19 cellular contexts compared by ENCODE assay signal in genomic region chr21:17416139-17416538, GRCh38.
"Had no signal": no experiment of that assay in that cellular context is flagged by ENCODE, and none has a peak within 500 bp of the region (broad histone marks: within the 10 kb centered on the region; RNA-seq: fewer than 3 reads in every experiment).

No MANE protein-coding gene starts in this region.

- ATAC-seq: activated CD4-positive, alpha-beta T cell treated with anti-CD3 and anti-CD28 coated beads for 36 hours; activated CD8-positive, alpha-beta memory T cell treated with anti-CD3 and anti-CD28 coated beads, Interleukin-2, amount 10 ng/mL, durations not matched to agents 7 days and 5 days; activated naive CD8-positive, alpha-beta T cell treated with anti-CD3 and anti-CD28 coated beads, Interleukin-2, amount 50 U/mL, for 24 hours; left lobe of liver; natural killer cell; T-helper 17 cell had no signal

- DNase-seq: activated CD4-positive, alpha-beta memory T cell treated with anti-CD3 and anti-CD28 coated beads for 36 hours; activated CD4-positive, alpha-beta T cell treated with anti-CD3 and anti-CD28 coated beads for 36 hours; activated CD8-positive, alpha-beta memory T cell treated with anti-CD3 and anti-CD28 coated beads, Interleukin-2, amount 10 ng/mL, durations not matched to agents 7 days and 5 days; activated naive CD4-positive, alpha-beta T cell treated with anti-CD3 and anti-CD28 coated beads for 36 hours; activated naive CD8-positive, alpha-beta T cell treated with anti-CD3 and anti-CD28 coated beads, Interleukin-2, amount 50 U/mL, for 24 hours; activated T-cell treated with anti-CD3 and anti-CD28 coated beads, Interleukin-2, amount 50 U/mL, for 1 hour; effector memory CD4-positive, alpha-beta T cell; natural killer cell; nucleus accumbens; small intestine; stimulated activated CD4-positive, alpha-beta T cell treated with anti-CD3 and anti-CD28 coated beads, Interleukin-4, amount 100 ng/mL, for 24 hours; stimulated activated naive CD4-positive, alpha-beta T cell; T-helper 17 cell; trophoblast cell had no signal

- H3K36me3 ChIP-seq: right atrium auricular region had no signal

- H3K27me3 ChIP-seq: right atrium auricular region had no signal

- H3K27ac ChIP-seq: right atrium auricular region had no signal

- H3K9me3 ChIP-seq: right atrium auricular region had no signal

- FAIRE-seq: small intestine had no signal

- H3K4me3 Mint-ChIP-seq: activated CD4-positive, alpha-beta memory T cell treated with anti-CD3 and anti-CD28 coated beads for 36 hours; activated CD4-positive, alpha-beta T cell treated with anti-CD3 and anti-CD28 coated beads for 36 hours; activated CD8-positive, alpha-beta memory T cell treated with anti-CD3 and anti-CD28 coated beads, Interleukin-2, amount 10 ng/mL, durations not matched to agents 7 days and 5 days; activated naive CD4-positive, alpha-beta T cell treated with anti-CD3 and anti-CD28 coated beads for 36 hours; activated naive CD8-positive, alpha-beta T cell treated with anti-CD3 and anti-CD28 coated beads, Interleukin-2, amount 50 U/mL, for 24 hours; central memory CD8-positive, alpha-beta T cell; memory B cell; natural killer cell; T-helper 17 cell had no signal

- H3K9me3 Mint-ChIP-seq: activated CD4-positive, alpha-beta memory T cell treated with anti-CD3 and anti-CD28 coated beads for 36 hours; activated naive CD4-positive, alpha-beta T cell treated with anti-CD3 and anti-CD28 coated beads for 36 hours; activated naive CD8-positive, alpha-beta T cell treated with anti-CD3 and anti-CD28 coated beads, Interleukin-2, amount 50 U/mL, for 24 hours; activated T-helper 2 cell treated with anti-CD3 and anti-CD28 coated beads, Interferon-gamma antibody, Interleukin-2, Interleukin-4, amounts not matched to agents 10 μg/mL and 5 μg/mL and 100 μg/mL, durations not matched to agents 14 hours and 24 hours and 36 hours; central memory CD8-positive, alpha-beta T cell; memory B cell had no signal

- H3K36me3 Mint-ChIP-seq: activated CD4-positive, alpha-beta memory T cell treated with anti-CD3 and anti-CD28 coated beads for 36 hours; activated CD8-positive, alpha-beta memory T cell treated with anti-CD3 and anti-CD28 coated beads, Interleukin-2, amount 10 ng/mL, durations not matched to agents 7 days and 5 days; memory B cell; natural killer cell had no signal

- H3K4me1 Mint-ChIP-seq: activated CD4-positive, alpha-beta T cell treated with anti-CD3 and anti-CD28 coated beads for 36 hours; activated CD8-positive, alpha-beta memory T cell treated with anti-CD3 and anti-CD28 coated beads, Interleukin-2, amount 10 ng/mL, durations not matched to agents 7 days and 5 days; activated naive CD8-positive, alpha-beta T cell treated with anti-CD3 and anti-CD28 coated beads, Interleukin-2, amount 50 U/mL, for 24 hours; central memory CD8-positive, alpha-beta T cell; memory B cell; natural killer cell; T-helper 17 cell had no signal

- H3K27ac Mint-ChIP-seq: activated CD4-positive, alpha-beta memory T cell treated with anti-CD3 and anti-CD28 coated beads for 36 hours; activated CD4-positive, alpha-beta T cell treated with anti-CD3 and anti-CD28 coated beads for 36 hours; activated CD8-positive, alpha-beta memory T cell treated with anti-CD3 and anti-CD28 coated beads, Interleukin-2, amount 10 ng/mL, durations not matched to agents 7 days and 5 days; activated naive CD4-positive, alpha-beta T cell treated with anti-CD3 and anti-CD28 coated beads for 36 hours; activated naive CD8-positive, alpha-beta T cell treated with anti-CD3 and anti-CD28 coated beads, Interleukin-2, amount 50 U/mL, for 24 hours; activated T-helper 2 cell treated with anti-CD3 and anti-CD28 coated beads, Interferon-gamma antibody, Interleukin-2, Interleukin-4, amounts not matched to agents 10 μg/mL and 5 μg/mL and 100 μg/mL, durations not matched to agents 14 hours and 24 hours and 36 hours; memory B cell; natural killer cell; T-helper 17 cell had no signal

- H3K4me3 ChIP-seq: right atrium auricular region had no signal
